ENCODE assay signal across 21 cellular contexts in the genomic region with DNA sequence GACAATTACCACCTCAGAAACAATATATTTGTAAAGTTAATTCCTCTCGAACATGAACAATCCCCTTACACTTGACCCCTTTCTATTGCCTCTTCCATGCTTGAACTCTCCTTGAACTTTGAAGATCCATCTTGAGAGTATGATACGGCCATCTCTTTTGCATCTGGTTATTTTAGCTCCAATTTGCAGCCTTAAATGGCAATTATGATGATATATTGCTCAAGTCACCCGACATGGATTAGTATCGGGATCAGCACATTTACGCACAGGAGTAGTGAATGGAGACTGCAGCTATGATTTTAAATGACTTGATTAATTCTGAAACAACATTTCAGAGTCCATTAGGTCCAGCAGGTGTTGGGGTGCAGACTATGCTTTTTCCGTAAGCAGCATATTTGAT.
DNase-seq lines count a peak whose midpoint lies in the region; ATAC-seq and TF ChIP-seq lines count a peak whose summit lies in the region.
"Had no signal": no experiment of that assay in that cellular context is flagged by ENCODE, and none has a peak within 500 bp of the region (broad histone marks: within the 10 kb centered on the region; RNA-seq: fewer than 3 reads in every experiment).

No MANE protein-coding gene starts in this region.

- ATAC-seq in right cardiac atrium (no peak), psoas muscle (peak in 3 of 4 donors; percentile 62 to 66 (median 65))
- ATAC-seq: A549, HepG2, PC-3 had no signal

- H3K79me2 ChIP-seq in smooth muscle cell (ENCODE audit: low read depth) = no peaks in the 10 kb centered on the region

- in situ Hi-C loops in KBM-7 (cut with MboI; ENCODE audit: low pct_unique_long_range_greater_than_20kb, low sequenced_read_pairs) = no loop called here

- no peak overlapping the region for H3K4me2 ChIP-seq in smooth muscle cell
- H3K4me2 ChIP-seq: A549, GM23338, KMS-11 had no signal

- H3K27ac ChIP-seq in cardiac muscle cell (peak overlapping the region; percentile 95), right cardiac atrium (ENCODE audit: low read length) (no peak overlapping the region), right atrium auricular region (peak overlapping the region; percentile 54 to 65), psoas muscle (no peak overlapping the region), smooth muscle cell (ENCODE audit: low read depth) (no peak overlapping the region), WERI-Rb-1 (no peak overlapping the region)
- H3K27ac ChIP-seq: A549, KMS-11, RWPE1 had no signal

- H3K4me3 ChIP-seq in cardiac muscle cell = no peak overlapping the region
- H3K4me3 ChIP-seq in right cardiac atrium (ENCODE audit: low read length) = no peak overlapping the region
- no peak overlapping the region for H3K4me3 ChIP-seq in right atrium auricular region
- H3K4me3 ChIP-seq in psoas muscle = peak overlapping the region; percentile 13
- H3K4me3 ChIP-seq in smooth muscle cell = no peak overlapping the region
- no peak overlapping the region for H3K4me3 ChIP-seq in WERI-Rb-1 (ENCODE audit: low read depth, low read length)
- H3K4me3 ChIP-seq: A549, GM23338 had no signal

- H3F3A ChIP-seq in smooth muscle cell (ENCODE audit: low read depth) = no peaks in the 10 kb centered on the region

- TF ChIP-seq CTCF in cardiac muscle cell (IDR thresholded peaks at IDR 0.05; ENCODE audit: low read depth, low read length) (no peak), right atrium auricular region (IDR thresholded peaks at IDR 0.05) (no peak), psoas muscle (IDR thresholded peaks at IDR 0.05) (no peak), smooth muscle cell (IDR thresholded peaks at IDR 0.05; ENCODE audit: borderline replicate concordance, insufficient read depth, poor library complexity, severe bottlenecking) (no peak), WERI-Rb-1 (IDR thresholded peaks at IDR 0.05; ENCODE audit: low read depth, low read length) (no peak)

- H3K9ac ChIP-seq in smooth muscle cell (ENCODE audit: low read depth) = no peak overlapping the region
- H3K9ac ChIP-seq: KMS-11 had no signal

- H3K4me1 ChIP-seq in cardiac muscle cell (ENCODE audit: low read depth) (peaks cover 36% of the 10 kb centered on the region), right cardiac atrium (ENCODE audit: control insufficient read depth, insufficient read depth, low read length) (no peaks in the 10 kb centered on the region), right atrium auricular region (no peaks in the 10 kb centered on the region), psoas muscle (no peaks in the 10 kb centered on the region), smooth muscle cell (ENCODE audit: low read depth) (peaks cover 6% of the 10 kb centered on the region)
- H3K4me1 ChIP-seq: A549 had no signal

- DNase-seq in cardiac muscle cell (ENCODE audit: low read depth in 1 of 2, low spot score in 1 of 2) (peak in 1 of 2 donors; percentile 60), right cardiac atrium (no peak), right atrium auricular region (ENCODE audit: low spot score) (no peak), psoas muscle (no peak), smooth muscle cell (lab: John Stamatoyannopoulos, UW; ENCODE audit: unreplicated experiment) (no peak), HK-2 (ENCODE audit: unreplicated experiment) (no peak), KBM-7 (no peak), WERI-Rb-1 (no peak)
- DNase-seq: DMS 273 treated with DMSO at 0.1 percent for 48 hours, GF-D8, NCI-H1048, NCI-H1436 treated with DMSO at 0.1 percent for 48 hours, NCI-H2029 treated with DMSO at 0.1 percent for 48 hours, NCI-H510A, NCI-H82, PC-3 had no signal

- H3K9me3 ChIP-seq in cardiac muscle cell (ENCODE audit: low read depth) (no peaks in the 10 kb centered on the region), right cardiac atrium (ENCODE audit: control insufficient read depth, low read length) (no peaks in the 10 kb centered on the region), right atrium auricular region (peaks cover 0 to 17% of the 10 kb centered on the region in 2 donors), psoas muscle (peaks cover 10% of the 10 kb centered on the region), smooth muscle cell (replicated peaks; ENCODE audit: low read depth) (no peaks in the 10 kb centered on the region), WERI-Rb-1 (ENCODE audit: severe bottlenecking) (peaks cover 3% of the 10 kb centered on the region)
- H3K9me3 ChIP-seq: A549 had no signal

- intact Hi-C loops in right cardiac atrium (cut with DNase I) (no loop called here), psoas muscle (cut with DNase I) (no loop called here)

- no peak overlapping the region for H2AFZ ChIP-seq in smooth muscle cell (ENCODE audit: low read depth)
- H2AFZ ChIP-seq: GM23338 had no signal

- no peaks in the 10 kb centered on the region for H4K20me1 ChIP-seq in smooth muscle cell (ENCODE audit: low read depth)

- WGBS in right cardiac atrium = 60% methylated on average over 6 of the region's 6 CpGs
- WGBS in psoas muscle, 3 donors = 28 to 41% (median 28%) methylated on average over 6 of the region's 6 CpGs
- 74% methylated on average over 6 of the region's 6 CpGs for WGBS in smooth muscle cell (ENCODE audit: low lambda C conversion rate)

- H3K27me3 ChIP-seq in cardiac muscle cell (no peaks in the 10 kb centered on the region), right cardiac atrium (ENCODE audit: control insufficient read depth, insufficient read depth) (no peaks in the 10 kb centered on the region), right atrium auricular region (no peaks in the 10 kb centered on the region), psoas muscle (ENCODE audit: insufficient read depth in 3 of 3, low read length in 2 of 3) (no peaks in the 10 kb centered on the region), smooth muscle cell (ENCODE audit: low read depth) (no peaks in the 10 kb centered on the region), WERI-Rb-1 (ENCODE audit: insufficient read depth, low read depth, severe bottlenecking) (no peaks in the 10 kb centered on the region)

- no peaks in the 10 kb centered on the region for H3K36me3 ChIP-seq in cardiac muscle cell
- no peaks in the 10 kb centered on the region for H3K36me3 ChIP-seq in right atrium auricular region
- no peaks in the 10 kb centered on the region for H3K36me3 ChIP-seq in psoas muscle (ENCODE audit: insufficient read depth in 1 of 2, low read depth in 1 of 2)
- no peaks in the 10 kb centered on the region for H3K36me3 ChIP-seq in smooth muscle cell (ENCODE audit: low read depth)
- no peaks in the 10 kb centered on the region for H3K36me3 ChIP-seq in WERI-Rb-1

Comparison
In these comparisons a context has a peak if more than half of its experiments do, and no peak if none do; other contexts are left out.
1. H3K27ac ChIP-seq: peak in cardiac muscle cell (single experiment) and right atrium auricular region (2 of 2); none in right cardiac atrium (single experiment), psoas muscle (single experiment), smooth muscle cell (single experiment) and WERI-Rb-1 (single experiment).
2. ATAC-seq: peak in psoas muscle (3 of 4); none in right cardiac atrium (0 of 2).